22 cellular contexts compared by ENCODE assay signal in the genomic region with DNA sequence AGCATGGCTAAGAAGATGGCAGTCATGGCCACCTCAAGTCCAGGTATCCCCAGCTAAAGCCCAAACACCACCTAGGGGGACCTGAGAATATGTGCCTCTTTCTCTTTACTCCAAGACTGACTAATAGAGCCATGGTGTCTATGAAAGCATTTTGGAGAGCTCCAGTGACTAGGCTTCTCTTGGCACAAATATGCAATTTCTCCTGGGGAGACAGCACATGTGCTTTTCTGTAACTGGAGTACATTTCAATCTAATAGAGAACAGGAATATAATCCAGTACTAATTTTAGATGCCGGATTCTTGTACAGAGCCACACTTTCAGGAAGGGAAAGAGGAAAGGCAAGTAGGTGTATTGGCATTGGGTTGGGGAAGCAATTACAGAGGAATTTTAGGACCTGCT.
DNase-seq lines count a peak whose midpoint lies in the region; ATAC-seq and TF ChIP-seq lines count a peak whose summit lies in the region.
"Had no signal": no experiment of that assay in that cellular context is flagged by ENCODE, and none has a peak within 500 bp of the region (broad histone marks: within the 10 kb centered on the region; RNA-seq: fewer than 3 reads in every experiment).

No MANE protein-coding gene starts in this region.

- H3K36me3 ChIP-seq in psoas muscle (ENCODE audit: insufficient read depth in 1 of 2, low read depth in 1 of 2): no peaks in the 10 kb centered on the region
- H3K36me3 ChIP-seq in transverse colon: no peaks in the 10 kb centered on the region
- H3K36me3 ChIP-seq: HAP-1, heart left ventricle, lower lobe of right lung, Peyer's patch had no signal

- WGBS in psoas muscle, 3 donors: 7 to 16% (median 13%) methylated on average over 1 of the region's 1 CpG
- WGBS in transverse colon (ENCODE audit: low coverage in 1 of 2), 2 donors: 88 to 100% methylated on average over 1 of the region's 1 CpG

- H3K4me1 ChIP-seq in psoas muscle (peaks cover 17% of the 10 kb centered on the region), transverse colon (no peaks in the 10 kb centered on the region)
- H3K4me1 ChIP-seq: body of pancreas, HAP-1, lower lobe of right lung, Peyer's patch had no signal

- no peak for TF ChIP-seq POLR2A in transverse colon (IDR thresholded peaks at IDR 0.05)

- H3K27me3 ChIP-seq in psoas muscle (ENCODE audit: insufficient read depth in 3 of 3, low read length in 2 of 3) (no peaks in the 10 kb centered on the region), transverse colon (no peaks in the 10 kb centered on the region)
- H3K27me3 ChIP-seq: body of pancreas, heart left ventricle, Peyer's patch had no signal

- H3K9me3 ChIP-seq in psoas muscle (no peaks in the 10 kb centered on the region), transverse colon (no peaks in the 10 kb centered on the region)
- H3K9me3 ChIP-seq: body of pancreas, HAP-1, lower lobe of right lung, mucosa of descending colon, Peyer's patch had no signal

- TF ChIP-seq EP300 in transverse colon (IDR thresholded peaks at IDR 0.05; ENCODE audit: low read depth): no peak

- TF ChIP-seq CTCF in AG10803 (conservative IDR thresholded peaks at IDR 0.05; ENCODE audit: low read length): 0 out of 2 replicates have a peak, but pooled peaks have one; percentile 2
- TF ChIP-seq CTCF in psoas muscle (IDR thresholded peaks at IDR 0.05): no peak
- no peak for TF ChIP-seq CTCF in GM13977 (IDR thresholded peaks at IDR 0.05; ENCODE audit: extremely low read depth, insufficient read depth, missing control alignments)
- no peak for TF ChIP-seq CTCF in transverse colon (IDR thresholded peaks at IDR 0.05)

- peak; percentile 83 to 95 (median 89) for ATAC-seq in psoas muscle
- ATAC-seq: activated CD8-positive, alpha-beta T cell treated with anti-CD3 and anti-CD28 coated beads for 36 hours; heart left ventricle; mucosa of descending colon; natural killer cell treated with Interleukin-12 subunit alpha and Interleukin-12 subunit beta and Interleukin-15 and Interleukin-18, amount 100 ng/mL, for 72 hours had no signal

- in situ Hi-C loops in GM13977 (cut with MboI; ENCODE audit: low pct_unique_long_range_greater_than_20kb, low sequenced_read_pairs, unreplicated experiment): no loop called here
- in situ Hi-C loops in transverse colon (cut with MboI; ENCODE audit: low pct_ligation_motif_present in 1 of 4, low pct_unique_long_range_greater_than_20kb in 1 of 4, low sequenced_read_pairs in 3 of 4): loop anchor here in 1 of 4 donors (25.0 kb wide), 1 partner anchor 97 kb away; no protein-coding TSS in a partner anchor

- DNase-seq in AG10803 (ENCODE audit: low read depth) (peak; percentile 75), LHCN-M2 (ENCODE audit: low read depth) (peak; percentile 36), fibroblast of peridontal ligament (ENCODE audit: extremely low read depth) (peak; percentile 66), psoas muscle (no peak), GM13977 (ENCODE audit: low spot score) (no peak), transverse colon (no peak), NCI-H146 (lab: John Stamatoyannopoulos, UW) (no peak)
- DNase-seq: activated CD8-positive, alpha-beta memory T cell treated with anti-CD3 and anti-CD28 coated beads, Interleukin-2, amount 50 U/mL, for 48 hours; activated CD8-positive, alpha-beta T cell treated with anti-CD3 and anti-CD28 coated beads for 36 hours; activated naive CD4-positive, alpha-beta T cell treated with anti-CD3 and anti-CD28 coated beads, Interleukin-2, amount 10 ng/mL, durations not matched to agents 7 days and 5 days; body of pancreas; DMS153; heart left ventricle; kidney; lower lobe of right lung; NCI-H748 treated with DMSO at 0.1 percent for 48 hours; Peyer's patch; stimulated activated naive B cell treated with anti-CD40 and anti-IgM and Interleukin-4, amounts not matched to agents 10 μg/mL and 1 μg/mL and 100 μg/mL, for 72 hours had no signal

- H3K27ac ChIP-seq in psoas muscle (peak overlapping the region; percentile 74), transverse colon (no peak overlapping the region)
- H3K27ac ChIP-seq: body of pancreas, heart left ventricle, HL-60, lower lobe of right lung, Peyer's patch had no signal

- intact Hi-C loops in psoas muscle (cut with DNase I) (loop anchor here (2.0 to 5.0 kb wide), 3 partner anchors 33 to 73 kb away; no protein-coding TSS in a partner anchor), transverse colon (cut with DNase I; ENCODE audit: low total_unique reads) (no loop called here)

- H3K4me3 ChIP-seq in AG10803 (ENCODE audit: low read length) (no peak overlapping the region), psoas muscle (no peak overlapping the region), transverse colon (no peak overlapping the region)
- H3K4me3 ChIP-seq: body of pancreas, HAP-1, heart left ventricle, lower lobe of right lung, mucosa of descending colon, Peyer's patch had no signal

Comparison
In these comparisons a context has a peak if more than half of its experiments do, and no peak if none do; other contexts are left out.
1. DNase-seq: peak in AG10803 (single experiment), LHCN-M2 (single experiment) and fibroblast of peridontal ligament (single experiment); none in psoas muscle (0 of 2), GM13977 (single experiment), transverse colon (single experiment) and NCI-H146 (single experiment).